ENCODE assay signal across 8 cellular contexts in genomic region chr16:46607529-46607928, GRCh38. TPM values are rescaled to one million over a fixed set of nuclear protein-coding genes. Genes with fewer than 3 reads are reported as not detected.
A peak's percentile ranks its signal among the peaks of the same experiment; 100 is the strongest.
DNase-seq lines count a peak whose midpoint lies in the region; ATAC-seq and TF ChIP-seq lines count a peak whose summit lies in the region.

No MANE protein-coding gene starts in this region.

- no peaks in the 10 kb centered on the region for H3K36me3 ChIP-seq in thoracic aorta

- no peaks in the 10 kb centered on the region for H3K4me1 Mint-ChIP-seq in stimulated activated naive CD8-positive, alpha-beta T cell treated with anti-CD3 and anti-CD28 coated beads, Interleukin-15, amount 100 ng/mL, for 72 hours

- H3K4me1 ChIP-seq in thoracic aorta (ENCODE audit: control insufficient read depth in 1 of 2, low read depth in 2 of 2) = no peaks in the 10 kb centered on the region

- H3K27ac ChIP-seq in thoracic aorta = no peak overlapping the region

- H3K9me3 Mint-ChIP-seq in stimulated activated naive CD8-positive, alpha-beta T cell treated with anti-CD3 and anti-CD28 coated beads, Interleukin-15, amount 100 ng/mL, for 72 hours = no peaks in the 10 kb centered on the region

- no peak overlapping the region for H3K4me3 Mint-ChIP-seq in stimulated activated naive CD8-positive, alpha-beta T cell treated with anti-CD3 and anti-CD28 coated beads, Interleukin-15, amount 100 ng/mL, for 72 hours

- H3K9me3 ChIP-seq in thoracic aorta = no peaks in the 10 kb centered on the region

- H3K27me3 ChIP-seq in thoracic aorta (replicated peaks; ENCODE audit: insufficient read depth) = no peaks in the 10 kb centered on the region

- no peaks in the 10 kb centered on the region for H3K27me3 Mint-ChIP-seq in stimulated activated naive CD8-positive, alpha-beta T cell treated with anti-CD3 and anti-CD28 coated beads, Interleukin-15, amount 100 ng/mL, for 72 hours

- H3K4me3 ChIP-seq in foreskin fibroblast (ENCODE audit: low read depth in 1 of 2, low read length in 2 of 2) = no peak overlapping the region
- H3K4me3 ChIP-seq in thoracic aorta = no peak overlapping the region

- no peak overlapping the region for H3K27ac Mint-ChIP-seq in stimulated activated naive CD8-positive, alpha-beta T cell treated with anti-CD3 and anti-CD28 coated beads, Interleukin-15, amount 100 ng/mL, for 72 hours

- TF ChIP-seq CTCF in foreskin fibroblast (IDR thresholded peaks at IDR 0.05; ENCODE audit: low read depth, low read length) (peak; percentile 34), thoracic aorta (IDR thresholded peaks at IDR 0.05) (peak; percentile 17)

- peak; percentile 36 for DNase-seq in NCI-H510A treated with DMSO at 0.1 percent for 48 hours (lab: John Stamatoyannopoulos, UW)
- no peak for DNase-seq in NCI-H510A (lab: John Stamatoyannopoulos, UW)
- DNase-seq in RKO (ENCODE audit: low spot score) = peak; percentile 68
- peak; percentile 31 to 68 for DNase-seq in foreskin fibroblast
- DNase-seq in thoracic aorta (ENCODE audit: low spot score) = no peak
- DNase-seq in GM19238 (ENCODE audit: insufficient read length, low spot score) = no peak
- no peak for DNase-seq in stimulated activated naive CD8-positive, alpha-beta T cell treated with anti-CD3 and anti-CD28 coated beads, Interleukin-15, amount 100 ng/mL, for 72 hours

- ATAC-seq in thoracic aorta (ENCODE audit: insufficient number of reproducible peaks, low FRiP score, low read depth) (no peak), GM21737 (IDR thresholded peaks at IDR 0.05; ENCODE audit: unreplicated experiment) (no peak)
- no peak for ATAC-seq in stimulated activated naive CD8-positive, alpha-beta T cell treated with anti-CD3 and anti-CD28 coated beads, Interleukin-15, amount 100 ng/mL, for 72 hours

RNA-seq across cellular contexts. Expression of gene SHCBP1, which starts 13.7 kb away (rescaled TPM):
- under 1 TPM; 0.49 to 0.54 TPM for total RNA-seq in thoracic aorta

Comparison
In these comparisons a context has a peak if more than half of its experiments do, and no peak if none do; other contexts are left out.
1. DNase-seq: peak in NCI-H510A treated with DMSO at 0.1 percent for 48 hours (single experiment), RKO (single experiment) and foreskin fibroblast (2 of 2); none in NCI-H510A (single experiment), thoracic aorta (single experiment), GM19238 (single experiment) and stimulated activated naive CD8-positive, alpha-beta T cell treated with anti-CD3 and anti-CD28 coated beads, Interleukin-15, amount 100 ng/mL, for 72 hours (0 of 2).